18 cellular contexts compared by ENCODE assay signal in the genomic region with DNA sequence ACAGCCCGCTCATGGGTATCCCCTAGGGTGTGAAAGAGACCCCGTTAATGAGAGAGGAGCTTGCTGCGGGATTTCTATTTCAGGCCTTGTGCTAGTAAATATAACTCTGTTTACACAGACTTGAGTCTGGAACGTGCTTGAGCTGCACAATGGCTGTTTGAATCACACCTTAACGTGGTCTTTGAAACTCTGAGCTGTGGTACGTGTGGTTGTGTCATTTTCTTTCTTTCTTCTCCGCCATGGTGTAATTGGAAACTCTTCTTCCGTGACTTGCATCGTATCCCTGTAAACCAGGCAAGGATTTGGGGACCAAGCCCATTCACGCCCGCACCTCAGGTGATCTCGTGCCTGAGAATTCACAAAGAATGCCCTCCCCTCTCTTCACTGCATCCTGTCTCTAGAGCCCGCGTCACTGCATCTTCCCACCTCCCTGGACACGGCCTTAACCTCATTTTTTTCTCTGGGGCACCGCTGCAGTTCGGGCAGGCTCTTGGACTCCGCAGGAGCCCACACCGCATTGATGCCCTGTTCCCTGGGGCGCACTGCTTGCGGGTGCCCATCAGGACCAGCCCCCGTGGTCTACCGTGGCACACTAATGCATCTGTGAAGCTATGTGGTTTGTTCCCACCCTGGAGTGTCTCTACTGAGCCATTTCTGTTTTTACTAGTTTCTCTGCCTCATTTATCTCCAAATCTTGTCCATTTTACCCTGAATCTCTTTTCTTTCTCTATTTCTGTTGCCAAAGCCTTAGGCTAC.
A peak's percentile ranks its signal among the peaks of the same experiment; 100 is the strongest.
DNase-seq lines count a peak whose midpoint lies in the region; ATAC-seq, FAIRE-seq and TF ChIP-seq lines count a peak whose summit lies in the region.
"Had no signal": no experiment of that assay in that cellular context is flagged by ENCODE, and none has a peak within 500 bp of the region (broad histone marks: within the 10 kb centered on the region; RNA-seq: fewer than 3 reads in every experiment).

No MANE protein-coding gene starts in this region.

- H3K9ac ChIP-seq in HepG2 (ENCODE audit: insufficient read depth, low read depth, low read length): no peak overlapping the region

- no peaks in the 10 kb centered on the region for H3K79me2 ChIP-seq in HepG2 (ENCODE audit: insufficient read depth, low read length)

- H3K4me2 ChIP-seq in HepG2 (ENCODE audit: low read depth, low read length): no peak overlapping the region; the same call in 1 of the 2 replicates

- in situ Hi-C loops in HepG2 (cut with HindIII; ENCODE audit: extremely low pct_ligation_motif_present, low pct_unique_long_range_greater_than_20kb): no loop called here

- intact Hi-C loops in HepG2 (cut with micrococcal nuclease; ENCODE audit: unreplicated experiment): loop anchor here (2.0 kb wide), 1 partner anchor 67 kb away; no protein-coding TSS in a partner anchor
- intact Hi-C loops in right lobe of liver (cut with DNase I): no loop called here

- H4K20me1 ChIP-seq in HepG2 (ENCODE audit: insufficient read depth, low read length): no peaks in the 10 kb centered on the region

- peaks cover 12% of the 10 kb centered on the region for H3K9me3 Mint-ChIP-seq in activated CD4-positive, alpha-beta memory T cell treated with anti-CD3 and anti-CD28 coated beads, Interleukin-2, amount 10 ng/mL, durations not matched to agents 7 days and 5 days
- H3K9me3 Mint-ChIP-seq in glutamatergic neuron (ENCODE audit: unreplicated experiment): peaks cover 3% of the 10 kb centered on the region

- H3K4me3 ChIP-seq in HepG2 (replicated peaks in 1 of 3; ENCODE audit: insufficient read depth in 1 of 3, low read depth in 2 of 3, low read length in 3 of 3) (no peak overlapping the region), right lobe of liver (no peak overlapping the region), right atrium auricular region (no peak overlapping the region)
- H3K4me3 ChIP-seq: colonic mucosa, GM12878, mucosa of descending colon had no signal

- H3K27me3 ChIP-seq in HepG2 (ENCODE audit: control insufficient read depth in 1 of 2, insufficient read depth in 2 of 2, low read length in 2 of 2) (peaks cover 2 to 18% of the 10 kb centered on the region in 2 experiments; a peak in 4 of 5 replicates), right lobe of liver (no peaks in the 10 kb centered on the region), right atrium auricular region (no peaks in the 10 kb centered on the region)
- H3K27me3 ChIP-seq: colonic mucosa had no signal

- ATAC-seq in HepG2 (no peak; the same call in 2 of the 3 replicates), right lobe of liver (no peak), HG03457 (IDR thresholded peaks at IDR 0.05; ENCODE audit: unreplicated experiment) (no peak), GM21786 (IDR thresholded peaks at IDR 0.05; ENCODE audit: unreplicated experiment) (no peak)
- ATAC-seq: GM12878, left lobe of liver, mucosa of descending colon had no signal

- no peaks in the 10 kb centered on the region for H3K27me3 Mint-ChIP-seq in activated CD4-positive, alpha-beta memory T cell treated with anti-CD3 and anti-CD28 coated beads, Interleukin-2, amount 10 ng/mL, durations not matched to agents 7 days and 5 days
- H3K27me3 Mint-ChIP-seq in glutamatergic neuron (ENCODE audit: unreplicated experiment): no peaks in the 10 kb centered on the region

- no peak for FAIRE-seq in HepG2 (lab: Jason Lieb, UNC)
- FAIRE-seq: G401.6, GM12878 had no signal

- no peak for TF ChIP-seq CTCF in HepG2 (CRISPR knock-in tag; IDR thresholded peaks at IDR 0.05)
- TF ChIP-seq CTCF in right lobe of liver (IDR thresholded peaks at IDR 0.05): no peak
- TF ChIP-seq CTCF in glutamatergic neuron (IDR thresholded peaks at IDR 0.05; ENCODE audit: partially characterized antibody, unreplicated experiment): no peak
- TF ChIP-seq CTCF in right atrium auricular region (IDR thresholded peaks at IDR 0.05): no peak

- no peaks in the 10 kb centered on the region for H3K36me3 ChIP-seq in HepG2 (replicated peaks in 1 of 2; ENCODE audit: control insufficient read depth in 1 of 2, insufficient read depth in 2 of 2, low read length in 2 of 2)
- H3K36me3 ChIP-seq in right lobe of liver: no peaks in the 10 kb centered on the region
- H3K36me3 ChIP-seq in right atrium auricular region: no peaks in the 10 kb centered on the region
- H3K36me3 ChIP-seq: colonic mucosa had no signal

- H3K27ac Mint-ChIP-seq in activated CD4-positive, alpha-beta memory T cell treated with anti-CD3 and anti-CD28 coated beads, Interleukin-2, amount 10 ng/mL, durations not matched to agents 7 days and 5 days: peak overlapping the region; percentile 56
- no peak overlapping the region for H3K27ac Mint-ChIP-seq in glutamatergic neuron (ENCODE audit: unreplicated experiment)

- POLR2A ChIA-PET in HepG2 (lab: Yijun Ruan, JAX): no interaction called here
- POLR2A ChIA-PET in activated CD4-positive, alpha-beta memory T cell treated with anti-CD3 and anti-CD28 coated beads, Interleukin-2, amount 10 ng/mL, durations not matched to agents 7 days and 5 days (lab: Charles Lee): interaction anchor here (0.7 to 1.6 kb wide), 4 partner anchors 11 to 325 kb away, joined by 3 to 4 read pairs (median 3); no protein-coding TSS in a partner anchor

- BruUV-seq in HepG2 (replicated peaks; lab: Mats Ljungman, UMichigan): no TSS peak

- TF ChIP-seq EP300 in HepG2 (IDR thresholded peaks at IDR 0.05; ENCODE audit: low read depth in 2 of 2, low read length in 2 of 2): no peak
- no peak for TF ChIP-seq EP300 in HepG2 (CRISPR knock-in tag; IDR thresholded peaks at IDR 0.05; ENCODE audit: borderline replicate concordance)

- no peak overlapping the region for H2AFZ ChIP-seq in HepG2 (ENCODE audit: low read length)

- H3K4me3 Mint-ChIP-seq in activated CD4-positive, alpha-beta memory T cell treated with anti-CD3 and anti-CD28 coated beads, Interleukin-2, amount 10 ng/mL, durations not matched to agents 7 days and 5 days: no peak overlapping the region
- H3K4me3 Mint-ChIP-seq in glutamatergic neuron (ENCODE audit: unreplicated experiment): peak overlapping the region; percentile 53

- 53% methylated on average over 23 of the region's 23 CpGs for WGBS in HepG2 (ENCODE audit: low lambda C conversion rate)
- 78% methylated on average over 22 of the region's 23 CpGs for WGBS in right lobe of liver (ENCODE audit: insufficient coverage, low coverage, low lambda C conversion rate, missing lambda C conversion rate)

- peaks cover 53% of the 10 kb centered on the region for H3K4me1 Mint-ChIP-seq in activated CD4-positive, alpha-beta memory T cell treated with anti-CD3 and anti-CD28 coated beads, Interleukin-2, amount 10 ng/mL, durations not matched to agents 7 days and 5 days
- peaks cover 6% of the 10 kb centered on the region for H3K4me1 Mint-ChIP-seq in glutamatergic neuron (ENCODE audit: low read depth, unreplicated experiment)

- peaks cover 21% of the 10 kb centered on the region for H3K36me3 Mint-ChIP-seq in activated CD4-positive, alpha-beta memory T cell treated with anti-CD3 and anti-CD28 coated beads, Interleukin-2, amount 10 ng/mL, durations not matched to agents 7 days and 5 days (ENCODE audit: low read depth)
- no peaks in the 10 kb centered on the region for H3K36me3 Mint-ChIP-seq in glutamatergic neuron (ENCODE audit: unreplicated experiment)

- TF ChIP-seq POLR2A in HepG2 (IDR thresholded peaks at IDR 0.05; ENCODE audit: insufficient read depth in 1 of 2, low read depth in 2 of 2, low read length in 2 of 2): no peak
- no peak for TF ChIP-seq POLR2A in right lobe of liver (IDR thresholded peaks at IDR 0.05)

- H3K4me1 ChIP-seq in HepG2 (ENCODE audit: insufficient read depth, low read length) (peaks cover 9% of the 10 kb centered on the region), right lobe of liver (no peaks in the 10 kb centered on the region), right atrium auricular region (no peaks in the 10 kb centered on the region)
- H3K4me1 ChIP-seq: colonic mucosa had no signal

- DNase-seq in HepG2 (ENCODE audit: low spot score): no peak
- DNase-seq in right lobe of liver: no peak
- DNase-seq in activated CD4-positive, alpha-beta memory T cell treated with anti-CD3 and anti-CD28 coated beads, Interleukin-2, amount 10 ng/mL, durations not matched to agents 7 days and 5 days: no peak
- DNase-seq in glutamatergic neuron: no peak
- no peak for DNase-seq in right atrium auricular region (ENCODE audit: low spot score)
- DNase-seq: colonic mucosa, MM.1S, mucosa of descending colon, NCI-H1930, NCI-H510A treated with DMSO at 0.1 percent for 48 hours, SHP77, substantia nigra, T-helper 9 cell had no signal

- H3K27ac ChIP-seq in HepG2 (ENCODE audit: extremely low read length, insufficient read depth, low read length) (no peak overlapping the region), right lobe of liver (no peak overlapping the region), right atrium auricular region (no peak overlapping the region)
- H3K27ac ChIP-seq: colonic mucosa had no signal

- no peak for TF ChIP-seq RAD21 in HepG2 (CRISPR knock-in tag; IDR thresholded peaks at IDR 0.05)

- CTCF ChIA-PET in HepG2 (lab: Yijun Ruan, JAX; ENCODE audit: low intra/inter-chr PET ratio, low total read pairs): no interaction called here
- CTCF ChIA-PET in activated CD4-positive, alpha-beta memory T cell treated with anti-CD3 and anti-CD28 coated beads, Interleukin-2, amount 10 ng/mL, durations not matched to agents 7 days and 5 days (lab: Charles Lee): interaction anchor here (1.1 kb wide), 1 partner anchor 11 kb away, joined by 4 read pairs; no protein-coding TSS in a partner anchor

- H3K9me3 ChIP-seq in HepG2 (ENCODE audit: low read length) (no peaks in the 10 kb centered on the region), right lobe of liver (no peaks in the 10 kb centered on the region), right atrium auricular region (no peaks in the 10 kb centered on the region)
- H3K9me3 ChIP-seq: colonic mucosa, mucosa of descending colon had no signal

TF ChIP-seq in HepG2, 621 proteins besides CTCF, POLR2A, EP300 and RAD21:
- TF ChIP-seq BHLHE40 (IDR thresholded peaks at IDR 0.05; ENCODE audit: low read length) (peak; percentile 47; the same call in 1 of the 2 replicates), ZNF333 (CRISPR knock-in tag; IDR thresholded peaks at IDR 0.05; ENCODE audit: borderline replicate concordance) (no peak)
